ENCODE assay signal across 26 cellular contexts in the genomic region with DNA sequence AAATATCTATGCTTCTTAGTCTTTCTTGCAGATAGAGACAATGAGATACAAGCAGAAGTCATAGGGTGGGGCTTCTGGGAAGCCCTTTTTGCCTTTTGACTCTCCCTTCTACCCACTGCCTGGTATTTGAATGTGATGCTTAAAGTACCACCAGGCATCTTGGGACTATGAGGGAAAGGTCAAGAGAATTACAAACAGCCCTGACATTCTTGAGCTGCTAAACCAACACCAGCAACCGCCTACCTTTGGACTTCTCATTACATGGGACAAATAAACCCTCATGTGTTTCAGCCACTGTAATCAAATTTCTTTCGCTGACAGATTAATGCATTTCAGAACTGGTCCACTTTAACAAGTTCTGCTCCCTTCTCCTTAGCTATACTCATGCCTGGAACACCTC.
"Had no signal": no experiment of that assay in that cellular context is flagged by ENCODE, and none has a peak within 500 bp of the region (broad histone marks: within the 10 kb centered on the region; RNA-seq: fewer than 3 reads in every experiment).

No MANE protein-coding gene starts in this region.

- H3K4me1 Mint-ChIP-seq: naive B cell; natural killer cell; stimulated activated naive B cell treated with anti-CD40 and anti-IgM and Interleukin-4, amounts not matched to agents 10 μg/mL and 1 μg/mL and 100 μg/mL, for 72 hours had no signal

- H3K4me3 Mint-ChIP-seq: mesothelial cell of epicardium; naive B cell; natural killer cell; stimulated activated naive B cell treated with anti-CD40 and anti-IgM and Interleukin-4, amounts not matched to agents 10 μg/mL and 1 μg/mL and 100 μg/mL, for 72 hours; stimulated activated naive CD8-positive, alpha-beta T cell treated with anti-CD3 and anti-CD28 coated beads, Interleukin-15, Interleukin-2, amounts not matched to agents 100 ng/mL and 50 ng/mL, for 24 hours had no signal

- ATAC-seq: left cardiac atrium; natural killer cell; psoas muscle; sciatic nerve; stimulated activated naive B cell treated with anti-CD40 and anti-IgM and Interleukin-4, amounts not matched to agents 10 μg/mL and 1 μg/mL and 100 μg/mL, for 72 hours had no signal

- H3K4me3 ChIP-seq: left ventricle myocardium inferior, lung, ovary, psoas muscle, right atrium auricular region, skin epidermis, suprapubic skin, thoracic aorta, tibial artery, uterus had no signal

- FAIRE-seq: keratinocyte had no signal

- H3K9me3 Mint-ChIP-seq: natural killer cell; stimulated activated naive B cell treated with anti-CD40 and anti-IgM and Interleukin-4, amounts not matched to agents 10 μg/mL and 1 μg/mL and 100 μg/mL, for 72 hours; stimulated activated naive CD8-positive, alpha-beta T cell treated with anti-CD3 and anti-CD28 coated beads, Interleukin-15, Interleukin-2, amounts not matched to agents 100 ng/mL and 50 ng/mL, for 24 hours had no signal

- H3K27me3 ChIP-seq: ovary, right atrium auricular region, suprapubic skin, tibial artery had no signal

- H3K4me1 ChIP-seq: left ventricle myocardium inferior, psoas muscle, right atrium auricular region, suprapubic skin, uterus had no signal

- H3K36me3 Mint-ChIP-seq: mesothelial cell of epicardium; naive B cell; natural killer cell; stimulated activated naive B cell treated with anti-CD40 and anti-IgM and Interleukin-4, amounts not matched to agents 10 μg/mL and 1 μg/mL and 100 μg/mL, for 72 hours had no signal

- H3K27me3 Mint-ChIP-seq: stimulated activated naive CD8-positive, alpha-beta T cell treated with anti-CD3 and anti-CD28 coated beads, Interleukin-15, Interleukin-2, amounts not matched to agents 100 ng/mL and 50 ng/mL, for 24 hours had no signal

- H3K9me3 ChIP-seq: left ventricle myocardium inferior, ovary, psoas muscle, right atrium auricular region, suprapubic skin, thoracic aorta, tibial artery, uterus had no signal

- DNase-seq: hippocampal formation; kidney glomerular epithelial cell; left cardiac atrium; left ventricle myocardium inferior; mesendoderm; naive B cell; natural killer cell; ovary; psoas muscle; stimulated activated CD4-positive, alpha-beta T cell treated with anti-CD3 and anti-CD28 coated beads, Interleukin-12 subunit alpha, Interleukin-12 subunit beta, amount 100 ng/mL, for 4 hours; stimulated activated CD4-positive, alpha-beta T cell treated with anti-CD3 and anti-CD28 coated beads, Interleukin-15, amount 100 ng/mL, for 24 hours; stimulated activated CD4-positive, alpha-beta T cell treated with anti-CD3 and anti-CD28 coated beads, Interleukin-2, amount 100 ng/mL, for 24 hours; stimulated activated CD4-positive, alpha-beta T cell treated with anti-CD3 and anti-CD28 coated beads, Interleukin-4, amount 100 ng/mL, for 1 hour; stimulated activated naive B cell treated with anti-CD40 and anti-IgM and Interleukin-4, amounts not matched to agents 10 μg/mL and 1 μg/mL and 100 μg/mL, for 72 hours; tibial artery; trophoblast cell; uterus had no signal

- H3K27ac ChIP-seq: left ventricle myocardium inferior, ovary, psoas muscle, right atrium auricular region, skin epidermis, suprapubic skin, thoracic aorta, tibial artery, uterus had no signal

- H3K27ac Mint-ChIP-seq: mesothelial cell of epicardium; naive B cell; natural killer cell; stimulated activated naive B cell treated with anti-CD40 and anti-IgM and Interleukin-4, amounts not matched to agents 10 μg/mL and 1 μg/mL and 100 μg/mL, for 72 hours; stimulated activated naive CD8-positive, alpha-beta T cell treated with anti-CD3 and anti-CD28 coated beads, Interleukin-15, Interleukin-2, amounts not matched to agents 100 ng/mL and 50 ng/mL, for 24 hours had no signal

- H3K36me3 ChIP-seq: left ventricle myocardium inferior, ovary, right atrium auricular region, suprapubic skin, thoracic aorta, tibial artery, uterus had no signal
